In the genomic region with DNA sequence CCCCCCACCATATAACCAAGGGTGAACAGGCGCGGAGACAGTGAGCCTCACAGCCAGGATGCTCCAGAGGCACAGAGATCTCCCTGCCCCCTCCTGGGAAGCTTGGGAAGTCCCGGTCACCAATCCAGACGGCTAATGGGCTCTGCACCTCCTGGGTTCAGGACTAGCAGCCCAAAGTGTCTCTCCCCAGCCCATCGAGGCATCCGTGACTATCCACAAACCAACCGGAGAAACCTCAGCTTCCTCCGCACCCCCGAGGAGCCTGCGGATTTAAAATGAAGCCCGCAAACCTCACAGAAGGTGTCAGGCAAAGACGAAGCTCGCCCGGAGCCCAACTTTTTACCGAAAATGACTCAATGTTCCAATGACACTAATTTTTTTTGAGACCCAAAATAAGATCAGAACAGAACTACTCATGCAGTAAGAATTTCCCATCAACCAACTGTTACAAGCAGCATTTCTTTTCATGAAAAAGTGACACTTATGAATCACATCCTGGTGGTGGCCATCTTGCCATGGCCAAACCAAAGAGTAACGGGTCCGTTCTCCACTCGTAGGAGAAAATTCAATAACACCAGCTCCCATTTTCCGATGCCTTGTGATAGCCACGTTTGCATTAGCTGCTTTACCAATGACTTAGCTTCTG, we compare ENCODE assay signal across 11 cellular contexts. TPM values are rescaled to one million over a fixed set of nuclear protein-coding genes. Genes with fewer than 3 reads are reported as not detected.
A peak's percentile ranks its signal among the peaks of the same experiment; 100 is the strongest.
DNase-seq lines count a peak whose midpoint lies in the region; ATAC-seq and TF ChIP-seq lines count a peak whose summit lies in the region.
"Had no signal": no experiment of that assay in that cellular context is flagged by ENCODE, and none has a peak within 500 bp of the region (broad histone marks: within the 10 kb centered on the region; RNA-seq: fewer than 3 reads in every experiment).

No MANE protein-coding gene starts in this region.

- H3K9me3 ChIP-seq in fibroblast of lung (ENCODE audit: control insufficient read depth, insufficient read depth, low read depth, low read length): no peaks in the 10 kb centered on the region
- H3K9me3 ChIP-seq: adrenal gland had no signal

- no peak overlapping the region for H3K4me3 ChIP-seq in fibroblast of lung (replicated peaks in 1 of 4; ENCODE audit: control extremely low read depth in 1 of 4, insufficient read depth in 1 of 4, low read depth in 3 of 4, low read length in 4 of 4)
- H3K4me3 ChIP-seq: adrenal gland had no signal

- H4K20me1 ChIP-seq in fibroblast of lung (ENCODE audit: control insufficient read depth, extremely low read depth, insufficient read depth, low read length): no peaks in the 10 kb centered on the region

- peak; percentile 43 for DNase-seq in activated CD4-positive, alpha-beta T cell treated with anti-CD3 and anti-CD28 coated beads for 36 hours
- DNase-seq in activated CD4-positive, alpha-beta T cell treated with anti-CD3 and anti-CD28 coated beads for 1 hour: no peak
- DNase-seq in fibroblast of lung (ENCODE audit: low read depth in 2 of 2): peak; percentile 25 to 85
- peak; percentile 31 for DNase-seq in stromal cell of bone marrow (ENCODE audit: low read depth)
- DNase-seq in NCI-H1092 treated with DMSO at 0.1 percent for 48 hours (lab: John Stamatoyannopoulos, UW): no peak
- no peak for DNase-seq in Right ventricle myocardium inferior (ENCODE audit: missing footprints)
- DNase-seq: ACHN, adrenal gland had no signal

- CTCF ChIA-PET in activated CD4-positive, alpha-beta T cell treated with anti-CD3 and anti-CD28 coated beads for 36 hours (lab: Charles Lee): no interaction called here

- no peak overlapping the region for H3K27ac Mint-ChIP-seq in activated CD4-positive, alpha-beta T cell treated with anti-CD3 and anti-CD28 coated beads for 36 hours

- H3K4me3 Mint-ChIP-seq in activated CD4-positive, alpha-beta T cell treated with anti-CD3 and anti-CD28 coated beads for 36 hours: no peak overlapping the region
- H3K4me3 Mint-ChIP-seq: neural crest cell had no signal

- peak in 1 of 2 donors; percentile 5 for TF ChIP-seq CTCF in fibroblast of lung (conservative IDR thresholded peaks at IDR 0.05 in 1 of 2, IDR thresholded peaks at IDR 0.05 in 1 of 2; ENCODE audit: low read depth in 1 of 2, low read length in 2 of 2)

- peak overlapping the region; percentile 13 for H3K9ac ChIP-seq in fibroblast of lung (ENCODE audit: insufficient read depth, low read length)

- H3K27me3 ChIP-seq in fibroblast of lung (ENCODE audit: control insufficient read depth, insufficient read depth, low read length): no peaks in the 10 kb centered on the region
- H3K27me3 ChIP-seq: adrenal gland had no signal

- peaks cover 20% of the 10 kb centered on the region for H3K27me3 Mint-ChIP-seq in activated CD4-positive, alpha-beta T cell treated with anti-CD3 and anti-CD28 coated beads for 36 hours

- H3K79me2 ChIP-seq in fibroblast of lung (ENCODE audit: control insufficient read depth, insufficient read depth, low read length): peaks cover 15% of the 10 kb centered on the region

- POLR2A ChIA-PET in activated CD4-positive, alpha-beta T cell treated with anti-CD3 and anti-CD28 coated beads for 36 hours (lab: Charles Lee): interaction anchor here (0.6 to 0.7 kb wide), 2 partner anchors 106 to 241 kb away, joined by 3 to 5 read pairs; no protein-coding TSS in a partner anchor

- H3K4me1 Mint-ChIP-seq in activated CD4-positive, alpha-beta T cell treated with anti-CD3 and anti-CD28 coated beads for 36 hours: peaks cover 13% of the 10 kb centered on the region

- peaks cover 18% of the 10 kb centered on the region for H3K4me1 ChIP-seq in fibroblast of lung (ENCODE audit: control insufficient read depth, extremely low read depth, insufficient read depth, low read length)

- no peak overlapping the region for H2AFZ ChIP-seq in fibroblast of lung (ENCODE audit: low read length)

- ATAC-seq in activated CD4-positive, alpha-beta T cell treated with anti-CD3 and anti-CD28 coated beads for 36 hours: peak; percentile 40
- ATAC-seq in SK-N-SH treated with all-trans-retinoic acid at 6 μM for 48 hours (peak; percentile 14; the same call in 1 of the 3 replicates), HG02623 (IDR thresholded peaks at IDR 0.05; ENCODE audit: unreplicated experiment) (no peak), Right ventricle myocardium inferior (no peak)

- no peaks in the 10 kb centered on the region for H3K36me3 Mint-ChIP-seq in activated CD4-positive, alpha-beta T cell treated with anti-CD3 and anti-CD28 coated beads for 36 hours (ENCODE audit: low read depth)

- H3K9me3 Mint-ChIP-seq in activated CD4-positive, alpha-beta T cell treated with anti-CD3 and anti-CD28 coated beads for 36 hours (ENCODE audit: low read depth): no peaks in the 10 kb centered on the region
- H3K9me3 Mint-ChIP-seq: neural crest cell had no signal

- H3K36me3 ChIP-seq in fibroblast of lung (ENCODE audit: control insufficient read depth, insufficient read depth, low read length): peaks cover 4% of the 10 kb centered on the region
- H3K36me3 ChIP-seq: adrenal gland had no signal

- peak overlapping the region; percentile 46 for H3K27ac ChIP-seq in fibroblast of lung (ENCODE audit: insufficient read depth, low read length)

- no peak overlapping the region for H3K4me2 ChIP-seq in fibroblast of lung (ENCODE audit: extremely low read depth, insufficient read depth, low read length)

- intact Hi-C loops in activated CD4-positive, alpha-beta T cell treated with anti-CD3 and anti-CD28 coated beads for 36 hours (cut with DNase I, micrococcal nuclease): no loop called here
- intact Hi-C loops in Right ventricle myocardium inferior (cut with DNase I): no loop called here

TF ChIP-seq in SK-N-SH treated with all-trans-retinoic acid at 6 μM for 48 hours, 23 proteins besides CTCF, POLR2A, EP300 and RAD21:
- TF ChIP-seq ZNF8 (CRISPR knock-in tag; IDR thresholded peaks at IDR 0.05) (no peak), RARB (CRISPR knock-in tag; IDR thresholded peaks at IDR 0.05) (no peak), ZFP30 (CRISPR knock-in tag; IDR thresholded peaks at IDR 0.05) (no peak)

RNA-seq across cellular contexts. Expression of a gene that starts 6.0 kb away (rescaled TPM):
- 1 to 10 TPM; 5.2 to 5.3 TPM for total RNA-seq in activated CD4-positive, alpha-beta T cell treated with anti-CD3 and anti-CD28 coated beads for 36 hours
- total RNA-seq in fibroblast of lung (10.8 and 13.5 TPM in 2 replicates), Right ventricle myocardium inferior (37.2 TPM)
- 2.0 and 16.9 TPM in 2 replicates for polyA plus RNA-seq in fibroblast of lung
- polyA plus RNA-seq in fibroblast of lung (2012): 2.4 and 17.6 TPM in 2 replicates
- 8.4 and 52.3 TPM in 2 replicates for polyA minus RNA-seq in fibroblast of lung (ENCODE audit: low replicate concordance)

Comparison
In these comparisons a context has a peak if more than half of its experiments do, and no peak if none do; other contexts are left out.
1. DNase-seq: peak in activated CD4-positive, alpha-beta T cell treated with anti-CD3 and anti-CD28 coated beads for 36 hours (single experiment), fibroblast of lung (2 of 2) and stromal cell of bone marrow (single experiment); none in activated CD4-positive, alpha-beta T cell treated with anti-CD3 and anti-CD28 coated beads for 1 hour (single experiment), NCI-H1092 treated with DMSO at 0.1 percent for 48 hours (single experiment) and Right ventricle myocardium inferior (single experiment).
2. ATAC-seq: peak in activated CD4-positive, alpha-beta T cell treated with anti-CD3 and anti-CD28 coated beads for 36 hours (single experiment) and SK-N-SH treated with all-trans-retinoic acid at 6 μM for 48 hours (single experiment); none in HG02623 (single experiment) and Right ventricle myocardium inferior (single experiment).